ENCODE assay signal across 1 cellular context in the genomic region with DNA sequence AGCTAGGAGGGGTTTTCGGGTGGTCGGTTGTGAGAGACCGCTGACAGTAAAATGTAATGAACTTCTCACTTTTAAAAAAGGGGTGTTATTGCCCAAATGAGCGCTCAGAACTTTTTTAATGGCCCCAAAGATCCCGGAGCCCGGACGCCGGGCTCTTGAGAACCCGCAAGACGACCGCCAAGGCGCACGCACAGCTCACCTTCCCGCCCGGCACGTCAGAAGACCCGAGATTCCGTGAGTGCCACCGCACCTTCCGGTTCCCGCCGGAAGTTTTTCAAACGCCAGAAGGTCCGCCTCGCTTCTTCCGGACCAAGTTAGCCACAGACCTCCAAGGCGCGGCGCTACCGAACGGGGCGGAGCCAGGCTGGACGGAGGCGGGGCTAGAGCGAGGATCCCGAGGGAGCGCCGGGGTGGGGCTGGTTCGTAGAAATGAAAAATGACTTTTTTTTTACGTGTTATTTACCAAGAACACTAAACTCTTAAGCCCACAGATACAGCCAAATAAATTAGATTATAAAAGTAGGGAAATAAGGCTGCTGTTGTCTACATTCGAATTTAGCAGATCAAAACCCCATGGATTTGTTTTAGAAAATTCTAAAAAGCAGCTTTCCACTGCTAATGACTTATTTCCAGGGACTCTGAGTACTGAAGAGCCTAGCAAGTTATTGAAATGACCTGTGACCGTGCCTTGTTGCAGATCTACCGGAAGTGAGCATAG.
TF ChIP-seq lines count a peak whose summit lies in the region.

A gene with protein sequence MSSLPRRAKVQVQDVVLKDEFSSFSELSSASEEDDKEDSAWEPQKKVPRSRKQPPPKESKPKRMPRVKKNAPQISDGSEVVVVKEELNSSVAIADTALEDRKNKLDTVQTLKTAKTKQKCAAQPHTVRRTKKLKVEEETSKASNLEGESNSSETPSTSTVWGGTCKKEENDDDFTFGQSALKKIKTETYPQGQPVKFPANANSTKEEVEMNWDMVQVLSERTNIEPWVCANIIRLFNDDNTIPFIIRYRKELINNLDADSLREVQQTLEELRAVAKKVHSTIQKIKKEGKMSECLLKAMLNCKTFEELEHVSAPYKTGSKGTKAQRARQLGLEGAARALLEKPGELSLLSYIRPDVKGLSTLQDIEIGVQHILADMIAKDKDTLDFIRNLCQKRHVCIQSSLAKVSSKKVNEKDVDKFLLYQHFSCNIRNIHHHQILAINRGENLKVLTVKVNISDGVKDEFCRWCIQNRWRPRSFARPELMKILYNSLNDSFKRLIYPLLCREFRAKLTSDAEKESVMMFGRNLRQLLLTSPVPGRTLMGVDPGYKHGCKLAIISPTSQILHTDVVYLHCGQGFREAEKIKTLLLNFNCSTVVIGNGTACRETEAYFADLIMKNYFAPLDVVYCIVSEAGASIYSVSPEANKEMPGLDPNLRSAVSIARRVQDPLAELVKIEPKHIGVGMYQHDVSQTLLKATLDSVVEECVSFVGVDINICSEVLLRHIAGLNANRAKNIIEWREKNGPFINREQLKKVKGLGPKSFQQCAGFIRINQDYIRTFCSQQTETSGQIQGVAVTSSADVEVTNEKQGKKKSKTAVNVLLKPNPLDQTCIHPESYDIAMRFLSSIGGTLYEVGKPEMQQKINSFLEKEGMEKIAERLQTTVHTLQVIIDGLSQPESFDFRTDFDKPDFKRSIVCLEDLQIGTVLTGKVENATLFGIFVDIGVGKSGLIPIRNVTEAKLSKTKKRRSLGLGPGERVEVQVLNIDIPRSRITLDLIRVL (minus strand): TSS at position 248 of the 718 bp plus-strand sequence. CDS start 5,826 bp downstream, outside the sequence.

TF ChIP-seq in HEK293, 187 proteins besides CTCF, POLR2A, EP300 and RAD21 (continued from another document):
- TF ChIP-seq, protein P1, sequence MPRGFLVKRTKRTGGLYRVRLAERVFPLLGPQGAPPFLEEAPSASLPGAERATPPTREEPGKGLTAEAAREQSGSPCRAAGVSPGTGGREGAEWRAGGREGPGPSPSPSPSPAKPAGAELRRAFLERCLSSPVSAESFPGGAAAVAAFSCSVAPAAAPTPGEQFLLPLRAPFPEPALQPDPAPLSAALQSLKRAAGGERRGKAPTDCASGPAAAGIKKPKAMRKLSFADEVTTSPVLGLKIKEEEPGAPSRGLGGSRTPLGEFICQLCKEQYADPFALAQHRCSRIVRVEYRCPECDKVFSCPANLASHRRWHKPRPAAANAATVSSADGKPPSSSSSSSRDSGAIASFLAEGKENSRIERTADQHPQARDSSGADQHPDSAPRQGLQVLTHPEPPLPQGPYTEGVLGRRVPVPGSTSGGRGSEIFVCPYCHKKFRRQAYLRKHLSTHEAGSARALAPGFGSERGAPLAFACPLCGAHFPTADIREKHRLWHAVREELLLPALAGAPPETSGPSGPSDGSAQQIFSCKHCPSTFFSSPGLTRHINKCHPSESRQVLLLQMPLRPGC (tag by site-specific recombination; IDR thresholded peaks at IDR 0.05), result peak; percentile 83
- 0 out of 2 replicates have a peak, but pooled peaks have one; percentile 17 for TF ChIP-seq KLF8 (tag by site-specific recombination; IDR thresholded peaks at IDR 0.05)
- no peak for TF ChIP-seq ZNF221 (tag by site-specific recombination; IDR thresholded peaks at IDR 0.05; ENCODE audit: borderline replicate concordance)
- no peak for TF ChIP-seq REPIN1 (tag by site-specific recombination; IDR thresholded peaks at IDR 0.05; ENCODE audit: low read depth)
- no peak for TF ChIP-seq ZNF660 (tag by site-specific recombination; IDR thresholded peaks at IDR 0.05)
